Comparison of ENCODE assay signal across 26 cellular contexts in genomic region chr4:174993916-174994315, GRCh38.
DNase-seq lines count a peak whose midpoint lies in the region; ATAC-seq, FAIRE-seq and TF ChIP-seq lines count a peak whose summit lies in the region.
"Had no signal": no experiment of that assay in that cellular context is flagged by ENCODE, and none has a peak within 500 bp of the region (broad histone marks: within the 10 kb centered on the region; RNA-seq: fewer than 3 reads in every experiment).

No MANE protein-coding gene starts in this region.

- no peak for FAIRE-seq in A549 (lab: Jason Lieb, UNC)
- no peak for FAIRE-seq in K562 (lab: Jason Lieb, UNC)
- FAIRE-seq: A204.1, GM12891, GM19239 had no signal

- no peaks in the 10 kb centered on the region for H3K79me2 ChIP-seq in ACC112 (ENCODE audit: control insufficient read depth, insufficient read depth, low read length, unreplicated experiment)
- no peaks in the 10 kb centered on the region for H3K79me2 ChIP-seq in OCI-LY7 (ENCODE audit: insufficient read depth, low read depth, low read length)
- H3K79me2 ChIP-seq in K562 (ENCODE audit: control insufficient read depth, insufficient read depth, low read length): no peaks in the 10 kb centered on the region

- 0 out of 3 replicates have a peak, but pooled peaks cover 2% of the 10 kb centered on the region for H3K9me3 ChIP-seq in A549
- H3K9me3 ChIP-seq in OCI-LY7 (ENCODE audit: low read length): peaks cover 38% of the 10 kb centered on the region; the same call in 1 of the 2 replicates
- no peaks in the 10 kb centered on the region for H3K9me3 ChIP-seq in K562 (replicated peaks; ENCODE audit: control insufficient read depth, insufficient read depth, low read depth, low read length)
- H3K9me3 ChIP-seq: BE2C had no signal

- CTCF ChIA-PET in A549 (lab: Yijun Ruan, JAX): no interaction called here
- CTCF ChIA-PET in OCI-LY7 (lab: Charles Lee; ENCODE audit: unreplicated experiment): no interaction called here
- CTCF ChIA-PET in K562 (lab: Yijun Ruan, JAX; ENCODE audit: low intra/inter-chr PET ratio): no interaction called here

- in situ Hi-C loops in K562 (cut with MboI): no loop called here

- H3K27me3 ChIP-seq in ACC112 (ENCODE audit: insufficient read depth, low read length): no peaks in the 10 kb centered on the region
- no peaks in the 10 kb centered on the region for H3K27me3 ChIP-seq in K562 (ENCODE audit: control insufficient read depth in 2 of 2, insufficient read depth in 2 of 2, low read length in 2 of 2)
- H3K27me3 ChIP-seq: BE2C, BLaER1 had no signal

- H3K4me1 ChIP-seq in A549 (no peaks in the 10 kb centered on the region), ACC112 (ENCODE audit: control insufficient read depth, insufficient read depth, low read length, unreplicated experiment) (no peaks in the 10 kb centered on the region), OCI-LY7 (ENCODE audit: insufficient read depth, low read length, poor library complexity, severe bottlenecking) (peaks cover 11% of the 10 kb centered on the region), K562 (replicated peaks in 1 of 2; ENCODE audit: control insufficient read depth in 2 of 2, insufficient read depth in 2 of 2, low read length in 2 of 2) (no peaks in the 10 kb centered on the region)
- H3K4me1 ChIP-seq: BE2C had no signal

- no peaks in the 10 kb centered on the region for H3K9me2 ChIP-seq in OCI-LY7 (ENCODE audit: insufficient read depth, low read length)

- H3K9ac ChIP-seq in K562 (ENCODE audit: insufficient read depth in 1 of 2, low read depth in 2 of 2, low read length in 2 of 2): no peak overlapping the region
- H3K9ac ChIP-seq: BLaER1 had no signal

- BruUV-seq in OCI-LY7 (replicated peaks; lab: Mats Ljungman, UMichigan) (no TSS peak), K562 (replicated peaks; lab: Mats Ljungman, UMichigan) (no TSS peak)

- no peak for DNase-seq in A549 (ENCODE audit: low read depth in 1 of 2, low spot score in 1 of 2)
- no peak for DNase-seq in OCI-LY7 (ENCODE audit: low spot score)
- DNase-seq in K562 (ENCODE audit: extremely low read depth in 1 of 4, low spot score in 3 of 4): no peak
- DNase-seq in NCI-H82 (lab: John Stamatoyannopoulos, UW): no peak
- no peak for DNase-seq in GM10266 (ENCODE audit: extremely low spot score)
- no peak for DNase-seq in NCI-H2029 (lab: John Stamatoyannopoulos, UW)
- DNase-seq: 8988T; ACHN; BE2C; C1 segment of cervical spinal cord; CD4-positive, alpha-beta memory T cell; CD4-positive, CD25-positive, alpha-beta regulatory T cell; CD8-positive, alpha-beta memory T cell; COR-L47; DMS 273 treated with DMSO at 0.1 percent for 48 hours; DMS153; DMS53; DMS79; DND-41; EL; GDM1 had no signal

- H2AFZ ChIP-seq in ACC112 (ENCODE audit: low read length, unreplicated experiment) (peak overlapping the region; percentile 0), OCI-LY7 (ENCODE audit: low read length) (peak overlapping the region; percentile 52), K562 (ENCODE audit: low read depth, low read length) (no peak overlapping the region)

- TF ChIP-seq POLR2A in A549 (IDR thresholded peaks at IDR 0.05; ENCODE audit: low read length) (no peak), K562 (conservative IDR thresholded peaks at IDR 0.05) (no peak)

- H3K4me3 ChIP-seq in A549: no peak overlapping the region
- H3K4me3 ChIP-seq in ACC112 (ENCODE audit: low read depth, low read length): no peak overlapping the region
- H3K4me3 ChIP-seq in OCI-LY7 (ENCODE audit: low read depth, low read length, poor library complexity, severe bottlenecking): no peak overlapping the region
- H3K4me3 ChIP-seq in K562: no peak overlapping the region
- H3K4me3 ChIP-seq: BLaER1 had no signal

- POLR2A ChIA-PET in A549 (lab: Yijun Ruan, JAX): no interaction called here
- POLR2A ChIA-PET in OCI-LY7 (lab: Charles Lee): interaction anchor here (1.4 kb wide), 1 partner anchor 48 kb away, joined by 4 read pairs; no protein-coding TSS in a partner anchor
- POLR2A ChIA-PET in K562 (lab: Yijun Ruan, JAX): no interaction called here

- H4K20me1 ChIP-seq in OCI-LY7 (ENCODE audit: insufficient read depth, low read length) (no peaks in the 10 kb centered on the region), K562 (replicated peaks; ENCODE audit: control insufficient read depth, insufficient read depth, low read length) (no peaks in the 10 kb centered on the region)
- H4K20me1 ChIP-seq: BLaER1 had no signal

- H3K27ac ChIP-seq in A549 (no peak overlapping the region), ACC112 (ENCODE audit: low read depth, low read length) (no peak overlapping the region), OCI-LY7 (ENCODE audit: low read depth, low read length, poor library complexity, severe bottlenecking) (no peak overlapping the region), K562 (ENCODE audit: extremely low read depth, low read depth, low read length) (no peak overlapping the region)
- H3K27ac ChIP-seq: BLaER1 had no signal

- TF ChIP-seq RAD21 in A549 (conservative IDR thresholded peaks at IDR 0.05 in 1 of 2, IDR thresholded peaks at IDR 0.05 in 1 of 2) (no peak), K562 (CRISPR knock-in tag; conservative IDR thresholded peaks at IDR 0.05 in 1 of 2, IDR thresholded peaks at IDR 0.05 in 1 of 2) (no peak)

- H3K4me2 ChIP-seq in A549 (no peak overlapping the region), OCI-LY7 (ENCODE audit: low read length) (no peak overlapping the region), K562 (ENCODE audit: insufficient read depth, low read length) (no peak overlapping the region)
- H3K4me2 ChIP-seq: BLaER1 had no signal

- ATAC-seq in A549 (no peak), K562 (no peak)

- WGBS in A549 (ENCODE audit: missing lambda C conversion rate): 72% methylated on average over 1 of the region's 1 CpG
- WGBS in K562 (ENCODE audit: insufficient coverage, low coverage, missing lambda C conversion rate): 0% methylated on average over 1 of the region's 1 CpG

- TF ChIP-seq EP300 in A549 (IDR thresholded peaks at IDR 0.05): no peak
- TF ChIP-seq EP300 in K562 (IDR thresholded peaks at IDR 0.05; ENCODE audit: low read length): no peak

- TF ChIP-seq CTCF in A549 (IDR thresholded peaks at IDR 0.05): no peak
- no peak for TF ChIP-seq CTCF in OCI-LY7 (conservative IDR thresholded peaks at IDR 0.05; ENCODE audit: low read length)
- TF ChIP-seq CTCF in K562 (IDR thresholded peaks at IDR 0.05 in 2 of 3, conservative IDR thresholded peaks at IDR 0.05 in 1 of 3; ENCODE audit: insufficient read depth in 2 of 3, low read depth in 1 of 3, low read length in 3 of 3): no peak
- TF ChIP-seq CTCF in GM10266 (IDR thresholded peaks at IDR 0.05; ENCODE audit: control insufficient read depth, insufficient read depth, low read depth, missing control alignments): no peak

- H3K9me1 ChIP-seq in K562 (ENCODE audit: control insufficient read depth, insufficient read depth, low read length): no peaks in the 10 kb centered on the region

- H3K36me3 ChIP-seq in ACC112 (ENCODE audit: insufficient read depth, low read length): no peaks in the 10 kb centered on the region
- H3K36me3 ChIP-seq in OCI-LY7 (ENCODE audit: insufficient read depth, low read length): peaks cover 5% of the 10 kb centered on the region; the same call in 1 of the 2 replicates
- H3K36me3 ChIP-seq in K562 (ENCODE audit: control insufficient read depth, insufficient read depth, low read length): no peaks in the 10 kb centered on the region
- H3K36me3 ChIP-seq: BE2C, BLaER1 had no signal

- intact Hi-C loops in OCI-LY7 (cut with micrococcal nuclease; ENCODE audit: unreplicated experiment) (no loop called here), K562 (cut with micrococcal nuclease) (no loop called here)

TF ChIP-seq in A549, 52 proteins besides CTCF, POLR2A, EP300 and RAD21:
- TF ChIP-seq MAFK (IDR thresholded peaks at IDR 0.05; ENCODE audit: partially characterized antibody) (peak; percentile 59), RFX5 (IDR thresholded peaks at IDR 0.05) (no peak)

TF ChIP-seq in K562, 482 proteins besides CTCF, POLR2A, EP300 and RAD21 (continues in another document):
- TF ChIP-seq ZNF592 (IDR thresholded peaks at IDR 0.05) (no peak), MAFK (IDR thresholded peaks at IDR 0.05; ENCODE audit: low read length) (peak; percentile 14; the same call in 1 of the 2 replicates)

Comparison
In these comparisons a context has a peak if more than half of its experiments do, and no peak if none do; other contexts are left out.
1. Of the 35 proteins assayed by ChIP-seq in both K562 and A549: peak only in K562: none; only in A549: none; in both: MAFK; in neither: 34.